In genomic region chr5:169105582-169105981, GRCh38 we compare ENCODE assay signal across 5 cellular contexts.
A peak's percentile ranks its signal among the peaks of the same experiment; 100 is the strongest.
DNase-seq lines count a peak whose midpoint lies in the region; ATAC-seq, FAIRE-seq and TF ChIP-seq lines count a peak whose summit lies in the region.
"Not testable (repeated sequence)": the region's sequence is repeated elsewhere in the genome, so short reads cannot be mapped to it uniquely, and the experiment has no call there.

No MANE protein-coding gene starts in this region.

- peaks cover 11% of the 10 kb centered on the region for H3K9me3 Mint-ChIP-seq in nephron

- H3K9me3 ChIP-seq in BLaER1; HEK293 (ENCODE audit: control insufficient read depth, insufficient read depth, low read depth, low read length); K562 (replicated peaks; ENCODE audit: control insufficient read depth, insufficient read depth, low read depth, low read length): not testable (repeated sequence)
- H3K9me3 ChIP-seq in BLaER1 treated with 17β-estradiol and CSF1 and Interleukin-3, amounts not matched to agents 10 nM and 100 nM (replicated peaks in 1 of 11) = peaks cover 0 to 11% (median 0%) of the 10 kb centered on the region in 11 experiments; a peak in 2 of 22 replicates

- peaks cover 34% of the 10 kb centered on the region for H3K4me1 Mint-ChIP-seq in nephron

- intact Hi-C loops in K562 (cut with micrococcal nuclease) = not testable (repeated sequence)

- not testable (repeated sequence) for ATAC-seq in K562

- CTCF ChIA-PET in HEK293 (lab: Yijun Ruan, JAX); K562 (lab: Yijun Ruan, JAX; ENCODE audit: low intra/inter-chr PET ratio): not testable (repeated sequence)

- peak overlapping the region; percentile 75 for H3K4me2 ChIP-seq in BLaER1
- H3K4me2 ChIP-seq in BLaER1 treated with 17β-estradiol and CSF1 and Interleukin-3, amounts not matched to agents 10 nM and 100 nM = peak overlapping the region in 8 of 11 experiments; percentile 36 to 70 (median 56); a peak in 12 of 22 replicates
- not testable (repeated sequence) for H3K4me2 ChIP-seq in K562 (ENCODE audit: insufficient read depth, low read length)

- not testable (repeated sequence) for H2AFZ ChIP-seq in K562 (ENCODE audit: low read depth, low read length)

- not testable (repeated sequence) for H3K27me3 Mint-ChIP-seq in nephron (ENCODE audit: low read depth)

- H3K27ac Mint-ChIP-seq in nephron = peak overlapping the region in 2 of 3 experiments; percentile 50 to 69

- not testable (repeated sequence) for H3K9ac ChIP-seq in BLaER1; BLaER1 treated with 17β-estradiol and CSF1 and Interleukin-3, amounts not matched to agents 10 nM and 100 nM; K562 (ENCODE audit: insufficient read depth in 1 of 2, low read depth in 2 of 2, low read length in 2 of 2)

- TF ChIP-seq CTCF in HEK293 (tag by site-specific recombination; IDR thresholded peaks at IDR 0.05); K562 (IDR thresholded peaks at IDR 0.05 in 2 of 3, conservative IDR thresholded peaks at IDR 0.05 in 1 of 3; ENCODE audit: insufficient read depth in 2 of 3, low read depth in 1 of 3, low read length in 3 of 3); nephron (IDR thresholded peaks at IDR 0.05; ENCODE audit: unreplicated experiment in 3 of 3): not testable (repeated sequence)

- peaks cover 18% of the 10 kb centered on the region for H3K4me1 ChIP-seq in BLaER1
- peaks cover 0 to 15% (median 9%) of the 10 kb centered on the region in 10 experiments; a peak in 12 of 20 replicates for H3K4me1 ChIP-seq in BLaER1 treated with 17β-estradiol and CSF1 and Interleukin-3, amounts not matched to agents 10 nM and 100 nM
- not testable (repeated sequence) for H3K4me1 ChIP-seq in HEK293 (ENCODE audit: control insufficient read depth, insufficient read depth, low read length); K562 (replicated peaks in 1 of 2; ENCODE audit: control insufficient read depth in 2 of 2, insufficient read depth in 2 of 2, low read length in 2 of 2)

- not testable (repeated sequence) for TF ChIP-seq EP300 in K562 (IDR thresholded peaks at IDR 0.05; ENCODE audit: low read length)

- in situ Hi-C loops in K562 (cut with MboI) = not testable (repeated sequence)

- not testable (repeated sequence) for DNase-seq in K562 (ENCODE audit: extremely low read depth in 1 of 4, low spot score in 3 of 4)

- POLR2A ChIA-PET in HEK293 (lab: Yijun Ruan, JAX) = not testable (repeated sequence)
- POLR2A ChIA-PET in K562 (lab: Yijun Ruan, JAX) = interaction anchor here (0.5 kb wide), 1 partner anchor 171 kb away, joined by 3 read pairs; no protein-coding TSS in a partner anchor

- not testable (repeated sequence) for H3K27me3 ChIP-seq in BLaER1; K562 (ENCODE audit: control insufficient read depth in 2 of 2, insufficient read depth in 2 of 2, low read length in 2 of 2)
- peaks cover 0 to 12% (median 0%) of the 10 kb centered on the region in 11 experiments; a peak in 1 of 22 replicates for H3K27me3 ChIP-seq in BLaER1 treated with 17β-estradiol and CSF1 and Interleukin-3, amounts not matched to agents 10 nM and 100 nM

- 2% methylated on average over 2 of the region's 2 CpGs for WGBS in K562 (ENCODE audit: insufficient coverage, low coverage, missing lambda C conversion rate)

- TF ChIP-seq RAD21 in K562 (CRISPR knock-in tag; conservative IDR thresholded peaks at IDR 0.05 in 1 of 2, IDR thresholded peaks at IDR 0.05 in 1 of 2) = not testable (repeated sequence)

- not testable (repeated sequence) for H3K36me3 ChIP-seq in BLaER1; BLaER1 treated with 17β-estradiol and CSF1 and Interleukin-3, amounts not matched to agents 10 nM and 100 nM; HEK293 (ENCODE audit: control insufficient read depth in 2 of 2, insufficient read depth in 1 of 2, low read length in 2 of 2); K562 (ENCODE audit: control insufficient read depth, insufficient read depth, low read length)

- H4K20me1 ChIP-seq in BLaER1; BLaER1 treated with 17β-estradiol and CSF1 and Interleukin-3, amounts not matched to agents 10 nM and 100 nM; K562 (replicated peaks; ENCODE audit: control insufficient read depth, insufficient read depth, low read length): not testable (repeated sequence)

- H3K4me3 Mint-ChIP-seq in nephron = not testable (repeated sequence)

- TF ChIP-seq POLR2A in K562 (conservative IDR thresholded peaks at IDR 0.05) = not testable (repeated sequence)

- not testable (repeated sequence) for FAIRE-seq in K562 (lab: Jason Lieb, UNC)

- H3K4me3 ChIP-seq in BLaER1; BLaER1 treated with 17β-estradiol and CSF1 and Interleukin-3, amounts not matched to agents 10 nM and 100 nM; HEK293 (ENCODE audit: low read depth, low read length); K562: not testable (repeated sequence)

- H3K36me3 Mint-ChIP-seq in nephron (ENCODE audit: low read depth) = peaks cover 19% of the 10 kb centered on the region

- not testable (repeated sequence) for H3K27ac ChIP-seq in BLaER1; BLaER1 treated with 17β-estradiol and CSF1 and Interleukin-3, amounts not matched to agents 10 nM and 100 nM; HEK293 (ENCODE audit: extremely low read depth, low read depth, low read length); K562 (ENCODE audit: extremely low read depth, low read depth, low read length)

- BruUV-seq in K562 (replicated peaks; lab: Mats Ljungman, UMichigan) = not testable (repeated sequence)

- H3K79me2 ChIP-seq in K562 (ENCODE audit: control insufficient read depth, insufficient read depth, low read length) = not testable (repeated sequence)

- H3K9me1 ChIP-seq in K562 (ENCODE audit: control insufficient read depth, insufficient read depth, low read length) = not testable (repeated sequence)

TF ChIP-seq in HEK293, 187 proteins besides CTCF, POLR2A, EP300 and RAD21:
- TF ChIP-seq ZNF146 (tag by site-specific recombination; IDR thresholded peaks at IDR 0.05) (peak; percentile 93), ZNF580 (tag by site-specific recombination; IDR thresholded peaks at IDR 0.05) (0 out of 2 replicates have a peak, but pooled peaks have one; percentile 41)

TF ChIP-seq in K562, 482 proteins besides CTCF, POLR2A, EP300 and RAD21:
- peak; percentile 10 for TF ChIP-seq ZNF146 (CRISPR knock-in tag; IDR thresholded peaks at IDR 0.05; ENCODE audit: unreplicated experiment)
